ENCODE assay signal across 9 cellular contexts in the genomic region with DNA sequence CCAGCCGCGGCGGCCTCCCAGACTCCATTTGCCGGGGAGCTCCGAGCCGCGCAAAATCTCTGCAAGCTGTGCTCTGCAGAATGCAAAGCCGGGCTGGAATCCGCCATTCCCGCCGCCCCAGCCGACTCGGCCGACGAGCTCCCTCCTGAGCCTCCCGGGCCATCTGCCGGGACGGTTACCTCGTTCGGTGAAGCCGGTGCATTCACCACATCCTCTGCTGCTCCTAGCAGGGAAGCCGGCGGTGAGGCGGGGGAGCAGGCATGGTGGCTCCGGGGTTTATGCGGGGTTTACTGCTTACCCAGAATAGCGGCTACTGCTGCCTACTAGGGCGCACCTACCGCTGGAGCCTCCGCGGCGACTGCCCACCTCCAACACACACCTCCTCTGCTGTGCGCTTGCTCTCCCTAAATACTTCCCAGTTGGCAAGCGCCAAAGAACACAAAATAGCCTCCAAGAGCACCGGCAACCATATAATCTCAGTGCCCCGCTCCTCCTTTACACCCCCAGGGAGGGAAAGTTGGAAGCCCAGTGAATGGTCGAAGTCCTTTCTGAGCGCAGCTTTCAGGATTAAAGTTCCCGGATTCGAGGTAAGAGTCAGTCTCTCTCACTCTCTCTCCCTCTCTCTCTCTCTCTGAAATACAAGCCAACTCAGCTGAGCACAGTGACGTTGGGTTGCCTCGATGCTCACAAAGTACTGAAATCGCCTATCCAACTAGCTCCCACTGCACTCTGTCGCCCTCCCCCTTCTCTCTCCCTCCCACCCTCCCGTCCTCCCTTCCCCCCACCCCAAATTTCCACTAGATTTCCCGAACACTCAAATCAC. TPM values are rescaled to one million over a fixed set of nuclear protein-coding genes. Genes with fewer than 3 reads are reported as not detected.
A peak's percentile ranks its signal among the peaks of the same experiment; 100 is the strongest.
DNase-seq lines count a peak whose midpoint lies in the region; ATAC-seq and TF ChIP-seq lines count a peak whose summit lies in the region.
"Had no signal": no experiment of that assay in that cellular context is flagged by ENCODE, and none has a peak within 500 bp of the region (broad histone marks: within the 10 kb centered on the region; RNA-seq: fewer than 3 reads in every experiment).

Gene TBX5 (minus strand): TSS at position 696 of the 823 bp plus-strand sequence. CDS start 2,246 bp downstream, outside the sequence.

- no CpG with 5 or more reads among the region's 46 CpGs for WGBS in H9 (ENCODE audit: extremely low coverage, insufficient read length, low lambda C conversion rate)

- no peak within 1 kb of the TSS for H4K5ac ChIP-seq in H9 (ENCODE audit: insufficient read length, low read depth, low read length)

- H3K9me3 ChIP-seq in H9 (ENCODE audit: control insufficient read depth, low read depth, low read length) = no peaks in the 10 kb centered on the region
- H3K9me3 ChIP-seq in left lung = no peaks in the 10 kb centered on the region

- H2BK20ac ChIP-seq in H9 (ENCODE audit: low read depth, low read length, poor library complexity, severe bottlenecking) = no peak within 1 kb of the TSS

- H3K56ac ChIP-seq in H9 (ENCODE audit: insufficient read length, low read depth, low read length) = no peak within 1 kb of the TSS

- no peak within 1 kb of the TSS for H3K18ac ChIP-seq in H9 (ENCODE audit: insufficient read length, low read depth, low read length)

- H3K27ac Mint-ChIP-seq in H9 = no peak within 1 kb of the TSS

- H3K36me3 ChIP-seq in left lung = no peaks in the 10 kb centered on the region

- H3K79me1 ChIP-seq in H9 (ENCODE audit: insufficient read depth, low read depth, low read length, poor library complexity, severe bottlenecking) = no peaks in the 10 kb centered on the region

- H2BK120ac ChIP-seq in H9 (ENCODE audit: low read depth, low read length, poor library complexity, severe bottlenecking) = no peak within 1 kb of the TSS

- no peak within 1 kb of the TSS; the same call in 1 of the 2 replicates for H3K14ac ChIP-seq in H9 (ENCODE audit: insufficient read depth, low read length)

- H3K4me1 ChIP-seq in H9 (ENCODE audit: insufficient read depth, low read length) = no peaks in the 10 kb centered on the region; the same call in none of the 2 replicates
- peaks cover 0 to 8% of the 10 kb centered on the region in 2 donors for H3K4me1 ChIP-seq in left lung
- no peaks in the 10 kb centered on the region for H3K4me1 ChIP-seq in foreskin keratinocyte

- no peaks in the 10 kb centered on the region for H3K79me2 ChIP-seq in H9 (ENCODE audit: insufficient read depth, low read length)

- H3K23me2 ChIP-seq in H9 (ENCODE audit: insufficient read length, low read depth, low read length, poor library complexity, severe bottlenecking) = no peaks in the 10 kb centered on the region

- H4K8ac ChIP-seq in H9 (replicated peaks; ENCODE audit: insufficient read length, low read depth, low read length) = no peak within 1 kb of the TSS

- H3K9ac ChIP-seq in H9 (ENCODE audit: extremely low read depth, insufficient read length, low read length) = no peak within 1 kb of the TSS

- H2BK15ac ChIP-seq in H9 (ENCODE audit: low read depth, low read length) = no peak within 1 kb of the TSS

- peak within 1 kb of the TSS; percentile 28 for H3K4me2 ChIP-seq in H9 (ENCODE audit: insufficient read depth, insufficient read length, low read length)

- intact Hi-C loops in left lung (cut with DNase I) = no loop called here

- H3K27me3 ChIP-seq in H9 (ENCODE audit: insufficient read depth, low read length) (peaks cover 100% of the 10 kb centered on the region), left lung (peaks cover 72 to 100% of the 10 kb centered on the region in 2 donors), foreskin keratinocyte (peaks cover 99% of the 10 kb centered on the region)

- no peak within 1 kb of the TSS for H2BK5ac ChIP-seq in H9 (ENCODE audit: insufficient read length, low read length)

- H4K91ac ChIP-seq in H9 (ENCODE audit: insufficient read length, low read depth, low read length) = no peak within 1 kb of the TSS

- no peak within 1 kb of the TSS for H3K23ac ChIP-seq in H9 (ENCODE audit: insufficient read length, low read depth, low read length)

- no peaks in the 10 kb centered on the region for H4K20me1 ChIP-seq in H9 (ENCODE audit: control insufficient read depth, insufficient read depth, insufficient read length)

- peak; percentile 69 for DNase-seq in AG10803 (ENCODE audit: low read depth)
- DNase-seq in H9 = peak; percentile 67
- DNase-seq in cardiac fibroblast (ENCODE audit: low read depth in 2 of 2) = peak; percentile 54 to 81
- DNase-seq in left lung = no peak
- no peak for DNase-seq in NCI-H2107 treated with DMSO at 0.1 percent for 48 hours (lab: John Stamatoyannopoulos, UW; ENCODE audit: unreplicated experiment)
- no peak for DNase-seq in foreskin keratinocyte
- DNase-seq in stimulated activated CD4-positive, alpha-beta T cell treated with anti-CD3 and anti-CD28 coated beads, Interleukin-4, amount 100 ng/mL, for 4 hours = no peak
- DNase-seq in HuH-7 (ENCODE audit: low spot score) = no peak

- H3K4ac ChIP-seq in H9 (ENCODE audit: low read depth, low read length) = no peak within 1 kb of the TSS

- H3K9me3 Mint-ChIP-seq in H9 = peaks cover 0 to 19% of the 10 kb centered on the region in 2 experiments; a peak in 2 of 5 replicates

- no peak within 1 kb of the TSS for H3T11ph ChIP-seq in H9 (ENCODE audit: low read length)

- H3K4me3 ChIP-seq in AG10803 (ENCODE audit: low read length) = peak within 1 kb of the TSS; percentile 74
- peak within 1 kb of the TSS; percentile 55 to 70 for H3K4me3 ChIP-seq in cardiac fibroblast (replicated peaks in 1 of 2; ENCODE audit: low read depth in 2 of 2, low read length in 2 of 2)
- H3K4me3 ChIP-seq in left lung = peak within 1 kb of the TSS; percentile 37 to 42

- H3K4me3 Mint-ChIP-seq in H9 = peak within 1 kb of the TSS in 1 of 2 experiments; percentile 61; a peak in 3 of 5 replicates

- H3K4me1 Mint-ChIP-seq in H9 = peaks cover 37 to 59% of the 10 kb centered on the region in 2 experiments

- no peak within 1 kb of the TSS for H2AK5ac ChIP-seq in H9 (ENCODE audit: insufficient read length, low read length)

- H2AFZ ChIP-seq in H9 (ENCODE audit: low read length) = no peak within 1 kb of the TSS

- no peak within 1 kb of the TSS for H2BK12ac ChIP-seq in H9 (ENCODE audit: insufficient read length, low read depth, low read length)

- H3K27ac ChIP-seq in H9 (ENCODE audit: insufficient read length, low read depth, low read length) = no peak within 1 kb of the TSS
- peak within 1 kb of the TSS; percentile 73 to 87 for H3K27ac ChIP-seq in left lung
- H3K27ac ChIP-seq in foreskin keratinocyte = no peak within 1 kb of the TSS

- no peaks in the 10 kb centered on the region for H3K36me3 Mint-ChIP-seq in H9 (ENCODE audit: insufficient read depth in 1 of 3, low read depth in 3 of 3)

- TF ChIP-seq CTCF in AG10803 (conservative IDR thresholded peaks at IDR 0.05; ENCODE audit: low read length) (no peak), H9 (conservative IDR thresholded peaks at IDR 0.05) (no peak), cardiac fibroblast (IDR thresholded peaks at IDR 0.05; ENCODE audit: low read depth, low read length) (no peak), left lung (IDR thresholded peaks at IDR 0.05) (no peak), foreskin keratinocyte (conservative IDR thresholded peaks at IDR 0.05) (no peak)

- peaks cover 100% of the 10 kb centered on the region for H3K27me3 Mint-ChIP-seq in H9 (ENCODE audit: low read depth)

- ATAC-seq in left lung (peak; percentile 51), foreskin keratinocyte (no peak)

RNA-seq across cellular contexts. Expression of gene TBX5, which starts in this region (rescaled TPM):
- not detected in 2 replicates for total RNA-seq in H9 (2021)
- total RNA-seq in left lung = 10 to 100 TPM; 16.8 to 18.1 TPM
- not detected in 2 replicates for total RNA-seq in foreskin keratinocyte
- polyA plus RNA-seq in foreskin keratinocyte = not detected in 2 replicates
- total RNA-seq: M059J had no signal

Comparison
In these comparisons a context has a peak if more than half of its experiments do, and no peak if none do; other contexts are left out.
1. RNA of gene TBX5 (total RNA-seq): 16.8 to 18.1 TPM in left lung; not detected in H9 and not detected in foreskin keratinocyte; every median in the first group is over 10 times any median in the second.
2. Peak in DNase-seq and H3K4me2 ChIP-seq in H9; RNA of the gene not detected or under 1 TPM.
3. DNase-seq: peak in AG10803 (single experiment) and cardiac fibroblast (2 of 2); none in left lung (0 of 2), NCI-H2107 treated with DMSO at 0.1 percent for 48 hours (single experiment), foreskin keratinocyte (0 of 2), stimulated activated CD4-positive, alpha-beta T cell treated with anti-CD3 and anti-CD28 coated beads, Interleukin-4, amount 100 ng/mL, for 4 hours (0 of 2) and HuH-7 (single experiment).
4. H3K27ac ChIP-seq: peak in left lung (2 of 2); none in H9 (single experiment) and foreskin keratinocyte (single experiment).
5. Peak in every context shown above with its lines, with median percentiles within 50 percentile points of each other: H3K4me3 ChIP-seq.